Comparison of ENCODE assay signal across 8 cellular contexts in genomic region chr4:129362685-129363274, GRCh38.
DNase-seq lines count a peak whose midpoint lies in the region; ATAC-seq, FAIRE-seq and TF ChIP-seq lines count a peak whose summit lies in the region.

No MANE protein-coding gene starts in this region.

- CTCF ChIA-PET in T-cell (lab: Charles Lee) = interaction anchor here (0.6 to 2.4 kb wide), 7 partner anchors 10 to 786 kb away, joined by 3 to 11 read pairs (median 4); no protein-coding TSS in a partner anchor

- no peaks in the 10 kb centered on the region for H3K36me3 Mint-ChIP-seq in T-cell

- POLR2A ChIA-PET in T-cell (lab: Charles Lee) = no interaction called here

- in situ Hi-C loops in ACHN (cut with HindIII; ENCODE audit: low pct_ligation_motif_present, low pct_unique_long_range_greater_than_20kb, low sequenced_read_pairs) = no loop called here

- H3K27me3 Mint-ChIP-seq in T-cell = peaks cover 11 to 12% of the 10 kb centered on the region in 2 donors

- peak; percentile 84 for FAIRE-seq in GM12891 (lab: Jason Lieb, UNC)

- peak; percentile 65 for DNase-seq in ACHN
- DNase-seq in GM12891 (ENCODE audit: insufficient read length, low spot score) = peak; percentile 20
- peak; percentile 52 for DNase-seq in NCI-H1417 treated with DMSO at 0.1 percent for 48 hours (lab: John Stamatoyannopoulos, UW)
- DNase-seq in T-cell = peak in 25 of 34 experiments; percentile 2 to 45 (median 26)
- DNase-seq in central memory CD4-positive, alpha-beta T cell = peak; percentile 25
- peak; percentile 75 for DNase-seq in kidney glomerular epithelial cell (lab: John Stamatoyannopoulos, UW)
- peak; percentile 6 to 23 (median 21) for DNase-seq in stimulated activated CD4-positive, alpha-beta T cell treated with anti-CD3 and anti-CD28 coated beads, TNF-alpha, amount 100 ng/mL, for 24 hours (ENCODE audit: low read depth in 3 of 3)

- ATAC-seq in HG02840 (IDR thresholded peaks at IDR 0.05; ENCODE audit: low FRiP score, unreplicated experiment) (peak; percentile 81), T-cell (replicated peaks in 1 of 4) (no peak)

- no peak overlapping the region for H3K27ac Mint-ChIP-seq in T-cell

- no peak for TF ChIP-seq POLR2A in GM12891 (IDR thresholded peaks at IDR 0.05; ENCODE audit: low read depth, low read length)

- no peaks in the 10 kb centered on the region for H3K9me3 Mint-ChIP-seq in T-cell

- H3K4me3 Mint-ChIP-seq in T-cell = no peak overlapping the region

- H3K4me1 Mint-ChIP-seq in T-cell = peaks cover 0 to 6% (median 1%) of the 10 kb centered on the region in 3 donors

TF ChIP-seq in GM12891, 5 proteins besides CTCF, POLR2A, EP300 and RAD21:
- TF ChIP-seq POLR2AphosphoS5 (IDR thresholded peaks at IDR 0.05; ENCODE audit: low read depth, low read length) = no peak
- TF ChIP-seq POU2F2 (IDR thresholded peaks at IDR 0.05; ENCODE audit: low read depth, low read length) = no peak
- no peak for TF ChIP-seq PAX5 (IDR thresholded peaks at IDR 0.05; ENCODE audit: insufficient read depth, low read length, severe bottlenecking)
- no peak for TF ChIP-seq TAF1 (IDR thresholded peaks at IDR 0.05; ENCODE audit: low read depth, low read length)
- no peak for TF ChIP-seq SPI1 (IDR thresholded peaks at IDR 0.05; ENCODE audit: low read depth, low read length)

Comparison
In these comparisons a context has a peak if more than half of its experiments do, and no peak if none do; other contexts are left out.
1. DNase-seq: peak in every context shown above with its lines; median percentile 75 in kidney glomerular epithelial cell; 65 in ACHN; 52 in NCI-H1417 treated with DMSO at 0.1 percent for 48 hours; 26 in T-cell; 25 in central memory CD4-positive, alpha-beta T cell; 21 in stimulated activated CD4-positive, alpha-beta T cell treated with anti-CD3 and anti-CD28 coated beads, TNF-alpha, amount 100 ng/mL, for 24 hours; 20 in GM12891.